12 cellular contexts compared by ENCODE assay signal in genomic region chr1:213669964-213670691, GRCh38.
DNase-seq lines count a peak whose midpoint lies in the region; ATAC-seq, FAIRE-seq and TF ChIP-seq lines count a peak whose summit lies in the region.
"Had no signal": no experiment of that assay in that cellular context is flagged by ENCODE, and none has a peak within 500 bp of the region (broad histone marks: within the 10 kb centered on the region; RNA-seq: fewer than 3 reads in every experiment).

No MANE protein-coding gene starts in this region.

- no peak overlapping the region for H3K4me2 ChIP-seq in GM23248 (ENCODE audit: unreplicated experiment)

- H3F3A ChIP-seq in GM23248 (ENCODE audit: insufficient read depth) = no peaks in the 10 kb centered on the region

- ATAC-seq in left ventricle myocardium superior (no peak), HG03439 (IDR thresholded peaks at IDR 0.05; ENCODE audit: unreplicated experiment) (no peak)

- no peaks in the 10 kb centered on the region for H3K9me2 ChIP-seq in GM23248 (ENCODE audit: insufficient read depth)

- peaks cover 11% of the 10 kb centered on the region for H3K4me1 ChIP-seq in iPS-18a (ENCODE audit: control insufficient read depth, low read depth, low read length)
- H3K4me1 ChIP-seq in GM23248 (ENCODE audit: insufficient read depth) = no peaks in the 10 kb centered on the region
- H3K4me1 ChIP-seq: prostate gland, testis had no signal

- no peaks in the 10 kb centered on the region for H4K20me1 ChIP-seq in GM23248 (ENCODE audit: insufficient read depth)

- intact Hi-C loops in left ventricle myocardium superior (cut with micrococcal nuclease) = no loop called here

- no peak overlapping the region for H2AFZ ChIP-seq in GM23248

- FAIRE-seq in H54 (lab: Jason Lieb, UNC) = no peak
- FAIRE-seq: frontal cortex had no signal

- no peaks in the 10 kb centered on the region for H3K36me3 ChIP-seq in iPS-18a (ENCODE audit: control insufficient read depth, low read depth, low read length)
- H3K36me3 ChIP-seq in GM23248 (ENCODE audit: low read depth) = no peaks in the 10 kb centered on the region
- H3K36me3 ChIP-seq: prostate gland had no signal

- no peak for TF ChIP-seq POLR2A in H54 (IDR thresholded peaks at IDR 0.05; ENCODE audit: low read depth, low read length)

- peak overlapping the region; percentile 4 for H3K4me3 ChIP-seq in iPS-18a (ENCODE audit: low read length)
- H3K4me3 ChIP-seq in GM23248 = no peak overlapping the region
- H3K4me3 ChIP-seq: prostate gland, testis had no signal

- DNase-seq in COR-L47 (lab: John Stamatoyannopoulos, UW) = peak; percentile 81
- DNase-seq in NCI-H1105 (lab: John Stamatoyannopoulos, UW) = peak; percentile 89
- DNase-seq in NCI-H774 (lab: John Stamatoyannopoulos, UW) = peak; percentile 94
- no peak for DNase-seq in left ventricle myocardium superior
- no peak for DNase-seq in H54 (ENCODE audit: insufficient read length, low spot score)
- DNase-seq in GM23248 = no peak
- DNase-seq: activated CD4-positive, CD25-positive, alpha-beta regulatory T cell; testis had no signal

- no peak overlapping the region for H3K27ac ChIP-seq in iPS-18a (ENCODE audit: low read length)
- no peak overlapping the region for H3K27ac ChIP-seq in GM23248
- H3K27ac ChIP-seq: prostate gland, testis had no signal

- H3K9me3 ChIP-seq in iPS-18a (ENCODE audit: control insufficient read depth, low read depth, low read length) = no peaks in the 10 kb centered on the region
- no peaks in the 10 kb centered on the region for H3K9me3 ChIP-seq in GM23248 (ENCODE audit: low read depth)
- H3K9me3 ChIP-seq: prostate gland, testis had no signal

- H3K79me2 ChIP-seq in GM23248 (ENCODE audit: insufficient read depth) = no peaks in the 10 kb centered on the region

- WGBS in GM23248 (ENCODE audit: low coverage in 1 of 2, low lambda C conversion rate in 2 of 2, missing lambda C conversion rate in 2 of 2), 2 experiments = 6 to 7% methylated on average over 2 of the region's 2 CpGs

- H3K27me3 ChIP-seq in iPS-18a (ENCODE audit: control insufficient read depth, insufficient read depth, low read length) = no peaks in the 10 kb centered on the region
- H3K27me3 ChIP-seq in GM23248 (replicated peaks; ENCODE audit: insufficient read depth) = no peaks in the 10 kb centered on the region
- H3K27me3 ChIP-seq: testis had no signal

- no peak overlapping the region for H3K9ac ChIP-seq in iPS-18a (ENCODE audit: low read length)
- no peak overlapping the region for H3K9ac ChIP-seq in GM23248

- in situ Hi-C loops in GM23248 (cut with MboI) = no loop called here

Comparison
In these comparisons a context has a peak if more than half of its experiments do, and no peak if none do; other contexts are left out.
1. DNase-seq: peak in COR-L47 (single experiment), NCI-H1105 (single experiment) and NCI-H774 (single experiment); none in left ventricle myocardium superior (single experiment), H54 (single experiment) and GM23248 (single experiment).